In genomic region chr4:118352843-118353373, GRCh38 we compare ENCODE assay signal across 1 cellular context.
A peak's percentile ranks its signal among the peaks of the same experiment; 100 is the strongest.
TF ChIP-seq lines count a peak whose summit lies in the region.

PRSS12 (minus strand) TSS chr4:118353003; CDS start chr4:118352720, 283 bp downstream.

TF ChIP-seq in HEK293, 187 proteins besides CTCF, POLR2A, EP300 and RAD21 (continued from another document and continues in another):
- TF ChIP-seq KLF10 (tag by site-specific recombination; IDR thresholded peaks at IDR 0.05) (0 out of 2 replicates have a peak, but pooled peaks have one; percentile 37), ZSCAN23 (tag by site-specific recombination; IDR thresholded peaks at IDR 0.05) (no peak), ZNF670 (tag by site-specific recombination; IDR thresholded peaks at IDR 0.05; ENCODE audit: low read depth) (no peak), ZNF530 (tag by site-specific recombination; IDR thresholded peaks at IDR 0.05; ENCODE audit: low read depth) (no peak), ZIC2 (tag by site-specific recombination; IDR thresholded peaks at IDR 0.05) (peak; percentile 91), ZBTB21 (tag by site-specific recombination; IDR thresholded peaks at IDR 0.05) (no peak), ZNF174 (tag by site-specific recombination; IDR thresholded peaks at IDR 0.05) (no peak), ZNF157 (tag by site-specific recombination; IDR thresholded peaks at IDR 0.05) (no peak), ZNF776 (tag by site-specific recombination; IDR thresholded peaks at IDR 0.05; ENCODE audit: borderline replicate concordance) (no peak), ZNF350 (tag by site-specific recombination; IDR thresholded peaks at IDR 0.05) (no peak), ZNF549 (tag by site-specific recombination; IDR thresholded peaks at IDR 0.05) (no peak), ZNF623 (tag by site-specific recombination; IDR thresholded peaks at IDR 0.05) (no peak), ZBTB1 (tag by site-specific recombination; IDR thresholded peaks at IDR 0.05) (no peak), FEZF1 (tag by site-specific recombination; IDR thresholded peaks at IDR 0.05) (no peak), ZNF223 (tag by site-specific recombination; IDR thresholded peaks at IDR 0.05) (peak; percentile 84; the same call in 1 of the 2 replicates), ZNF596 (tag by site-specific recombination; IDR thresholded peaks at IDR 0.05) (peak; percentile 47; the same call in 1 of the 2 replicates), ZFHX2 (tag by site-specific recombination; conservative IDR thresholded peaks at IDR 0.05) (peak; percentile 34; the same call in 1 of the 2 replicates), ZNF148 (tag by site-specific recombination; IDR thresholded peaks at IDR 0.05; ENCODE audit: borderline replicate concordance) (no peak), ZNF768 (tag by site-specific recombination; IDR thresholded peaks at IDR 0.05) (no peak), ZNF366 (tag by site-specific recombination; conservative IDR thresholded peaks at IDR 0.05) (no peak), ZNF558 (tag by site-specific recombination; IDR thresholded peaks at IDR 0.05) (no peak), ZNF677 (tag by site-specific recombination; IDR thresholded peaks at IDR 0.05) (no peak), ZNF426 (tag by site-specific recombination; IDR thresholded peaks at IDR 0.05) (no peak), ZBTB48 (tag by site-specific recombination; IDR thresholded peaks at IDR 0.05) (peak; percentile 28; the same call in 1 of the 2 replicates), ZNF785 (tag by site-specific recombination; IDR thresholded peaks at IDR 0.05) (0 out of 2 replicates have a peak, but pooled peaks have one; percentile 37), ZBTB6 (tag by site-specific recombination; IDR thresholded peaks at IDR 0.05) (0 out of 2 replicates have a peak, but pooled peaks have one; percentile 7), ZSCAN30 (tag by site-specific recombination; IDR thresholded peaks at IDR 0.05) (peak; percentile 58; the same call in 1 of the 2 replicates), IKZF3 (tag by site-specific recombination; IDR thresholded peaks at IDR 0.05) (peak; percentile 53; the same call in 1 of the 2 replicates), ZNF362 (tag by site-specific recombination; IDR thresholded peaks at IDR 0.05) (no peak), KLF8 (tag by site-specific recombination; IDR thresholded peaks at IDR 0.05) (no peak), ZNF571 (tag by site-specific recombination; IDR thresholded peaks at IDR 0.05) (no peak), ZXDB (tag by site-specific recombination; IDR thresholded peaks at IDR 0.05) (0 out of 2 replicates have a peak, but pooled peaks have one; percentile 25), ZNF624 (tag by site-specific recombination; IDR thresholded peaks at IDR 0.05) (no peak), HOXD13 (CRISPR knock-in tag; IDR thresholded peaks at IDR 0.05; ENCODE audit: borderline replicate concordance) (no peak), ZNF239 (tag by site-specific recombination; IDR thresholded peaks at IDR 0.05) (no peak)
- TF ChIP-seq, protein P1, sequence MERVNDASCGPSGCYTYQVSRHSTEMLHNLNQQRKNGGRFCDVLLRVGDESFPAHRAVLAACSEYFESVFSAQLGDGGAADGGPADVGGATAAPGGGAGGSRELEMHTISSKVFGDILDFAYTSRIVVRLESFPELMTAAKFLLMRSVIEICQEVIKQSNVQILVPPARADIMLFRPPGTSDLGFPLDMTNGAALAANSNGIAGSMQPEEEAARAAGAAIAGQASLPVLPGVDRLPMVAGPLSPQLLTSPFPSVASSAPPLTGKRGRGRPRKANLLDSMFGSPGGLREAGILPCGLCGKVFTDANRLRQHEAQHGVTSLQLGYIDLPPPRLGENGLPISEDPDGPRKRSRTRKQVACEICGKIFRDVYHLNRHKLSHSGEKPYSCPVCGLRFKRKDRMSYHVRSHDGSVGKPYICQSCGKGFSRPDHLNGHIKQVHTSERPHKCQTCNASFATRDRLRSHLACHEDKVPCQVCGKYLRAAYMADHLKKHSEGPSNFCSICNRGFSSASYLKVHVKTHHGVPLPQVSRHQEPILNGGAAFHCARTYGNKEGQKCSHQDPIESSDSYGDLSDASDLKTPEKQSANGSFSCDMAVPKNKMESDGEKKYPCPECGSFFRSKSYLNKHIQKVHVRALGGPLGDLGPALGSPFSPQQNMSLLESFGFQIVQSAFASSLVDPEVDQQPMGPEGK (tag by site-specific recombination; IDR thresholded peaks at IDR 0.05) = peak; percentile 67; the same call in 1 of the 2 replicates
- TF ChIP-seq, protein P2, sequence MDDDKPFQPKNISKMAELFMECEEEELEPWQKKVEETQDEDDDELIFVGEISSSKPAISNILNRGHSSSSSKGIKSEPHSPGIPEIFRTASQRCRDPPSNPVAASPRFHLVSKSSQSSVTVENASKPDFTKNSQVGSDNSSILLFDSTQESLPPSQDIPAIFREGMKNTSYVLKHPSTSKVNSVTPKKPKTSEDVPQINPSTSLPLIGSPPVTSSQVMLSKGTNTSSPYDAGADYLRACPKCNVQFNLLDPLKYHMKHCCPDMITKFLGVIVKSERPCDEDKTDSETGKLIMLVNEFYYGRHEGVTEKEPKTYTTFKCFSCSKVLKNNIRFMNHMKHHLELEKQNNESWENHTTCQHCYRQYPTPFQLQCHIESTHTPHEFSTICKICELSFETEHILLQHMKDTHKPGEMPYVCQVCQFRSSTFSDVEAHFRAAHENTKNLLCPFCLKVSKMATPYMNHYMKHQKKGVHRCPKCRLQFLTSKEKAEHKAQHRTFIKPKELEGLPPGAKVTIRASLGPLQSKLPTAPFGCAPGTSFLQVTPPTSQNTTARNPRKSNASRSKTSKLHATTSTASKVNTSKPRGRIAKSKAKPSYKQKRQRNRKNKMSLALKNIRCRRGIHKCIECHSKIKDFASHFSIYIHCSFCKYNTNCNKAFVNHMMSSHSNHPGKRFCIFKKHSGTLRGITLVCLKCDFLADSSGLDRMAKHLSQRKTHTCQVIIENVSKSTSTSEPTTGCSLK (tag by site-specific recombination; IDR thresholded peaks at IDR 0.05) = no peak
- TF ChIP-seq, protein P3, sequence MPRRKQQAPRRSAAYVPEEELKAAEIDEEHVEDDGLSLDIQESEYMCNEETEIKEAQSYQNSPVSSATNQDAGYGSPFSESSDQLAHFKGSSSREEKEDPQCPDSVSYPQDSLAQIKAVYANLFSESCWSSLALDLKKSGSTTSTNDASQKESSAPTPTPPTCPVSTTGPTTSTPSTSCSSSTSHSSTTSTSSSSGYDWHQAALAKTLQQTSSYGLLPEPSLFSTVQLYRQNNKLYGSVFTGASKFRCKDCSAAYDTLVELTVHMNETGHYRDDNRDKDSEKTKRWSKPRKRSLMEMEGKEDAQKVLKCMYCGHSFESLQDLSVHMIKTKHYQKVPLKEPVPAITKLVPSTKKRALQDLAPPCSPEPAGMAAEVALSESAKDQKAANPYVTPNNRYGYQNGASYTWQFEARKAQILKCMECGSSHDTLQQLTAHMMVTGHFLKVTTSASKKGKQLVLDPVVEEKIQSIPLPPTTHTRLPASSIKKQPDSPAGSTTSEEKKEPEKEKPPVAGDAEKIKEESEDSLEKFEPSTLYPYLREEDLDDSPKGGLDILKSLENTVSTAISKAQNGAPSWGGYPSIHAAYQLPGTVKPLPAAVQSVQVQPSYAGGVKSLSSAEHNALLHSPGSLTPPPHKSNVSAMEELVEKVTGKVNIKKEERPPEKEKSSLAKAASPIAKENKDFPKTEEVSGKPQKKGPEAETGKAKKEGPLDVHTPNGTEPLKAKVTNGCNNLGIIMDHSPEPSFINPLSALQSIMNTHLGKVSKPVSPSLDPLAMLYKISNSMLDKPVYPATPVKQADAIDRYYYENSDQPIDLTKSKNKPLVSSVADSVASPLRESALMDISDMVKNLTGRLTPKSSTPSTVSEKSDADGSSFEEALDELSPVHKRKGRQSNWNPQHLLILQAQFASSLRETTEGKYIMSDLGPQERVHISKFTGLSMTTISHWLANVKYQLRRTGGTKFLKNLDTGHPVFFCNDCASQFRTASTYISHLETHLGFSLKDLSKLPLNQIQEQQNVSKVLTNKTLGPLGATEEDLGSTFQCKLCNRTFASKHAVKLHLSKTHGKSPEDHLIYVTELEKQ (tag by site-specific recombination; IDR thresholded peaks at IDR 0.05; ENCODE audit: borderline replicate concordance) = no peak
- TF ChIP-seq, protein P4, sequence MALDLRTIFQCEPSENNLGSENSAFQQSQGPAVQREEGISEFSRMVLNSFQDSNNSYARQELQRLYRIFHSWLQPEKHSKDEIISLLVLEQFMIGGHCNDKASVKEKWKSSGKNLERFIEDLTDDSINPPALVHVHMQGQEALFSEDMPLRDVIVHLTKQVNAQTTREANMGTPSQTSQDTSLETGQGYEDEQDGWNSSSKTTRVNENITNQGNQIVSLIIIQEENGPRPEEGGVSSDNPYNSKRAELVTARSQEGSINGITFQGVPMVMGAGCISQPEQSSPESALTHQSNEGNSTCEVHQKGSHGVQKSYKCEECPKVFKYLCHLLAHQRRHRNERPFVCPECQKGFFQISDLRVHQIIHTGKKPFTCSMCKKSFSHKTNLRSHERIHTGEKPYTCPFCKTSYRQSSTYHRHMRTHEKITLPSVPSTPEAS (tag by site-specific recombination; IDR thresholded peaks at IDR 0.05) = no peak
- TF ChIP-seq, protein P5, sequence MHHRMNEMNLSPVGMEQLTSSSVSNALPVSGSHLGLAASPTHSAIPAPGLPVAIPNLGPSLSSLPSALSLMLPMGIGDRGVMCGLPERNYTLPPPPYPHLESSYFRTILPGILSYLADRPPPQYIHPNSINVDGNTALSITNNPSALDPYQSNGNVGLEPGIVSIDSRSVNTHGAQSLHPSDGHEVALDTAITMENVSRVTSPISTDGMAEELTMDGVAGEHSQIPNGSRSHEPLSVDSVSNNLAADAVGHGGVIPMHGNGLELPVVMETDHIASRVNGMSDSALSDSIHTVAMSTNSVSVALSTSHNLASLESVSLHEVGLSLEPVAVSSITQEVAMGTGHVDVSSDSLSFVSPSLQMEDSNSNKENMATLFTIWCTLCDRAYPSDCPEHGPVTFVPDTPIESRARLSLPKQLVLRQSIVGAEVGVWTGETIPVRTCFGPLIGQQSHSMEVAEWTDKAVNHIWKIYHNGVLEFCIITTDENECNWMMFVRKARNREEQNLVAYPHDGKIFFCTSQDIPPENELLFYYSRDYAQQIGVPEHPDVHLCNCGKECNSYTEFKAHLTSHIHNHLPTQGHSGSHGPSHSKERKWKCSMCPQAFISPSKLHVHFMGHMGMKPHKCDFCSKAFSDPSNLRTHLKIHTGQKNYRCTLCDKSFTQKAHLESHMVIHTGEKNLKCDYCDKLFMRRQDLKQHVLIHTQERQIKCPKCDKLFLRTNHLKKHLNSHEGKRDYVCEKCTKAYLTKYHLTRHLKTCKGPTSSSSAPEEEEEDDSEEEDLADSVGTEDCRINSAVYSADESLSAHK (tag by site-specific recombination; IDR thresholded peaks at IDR 0.05) = no peak
- TF ChIP-seq, protein P6, sequence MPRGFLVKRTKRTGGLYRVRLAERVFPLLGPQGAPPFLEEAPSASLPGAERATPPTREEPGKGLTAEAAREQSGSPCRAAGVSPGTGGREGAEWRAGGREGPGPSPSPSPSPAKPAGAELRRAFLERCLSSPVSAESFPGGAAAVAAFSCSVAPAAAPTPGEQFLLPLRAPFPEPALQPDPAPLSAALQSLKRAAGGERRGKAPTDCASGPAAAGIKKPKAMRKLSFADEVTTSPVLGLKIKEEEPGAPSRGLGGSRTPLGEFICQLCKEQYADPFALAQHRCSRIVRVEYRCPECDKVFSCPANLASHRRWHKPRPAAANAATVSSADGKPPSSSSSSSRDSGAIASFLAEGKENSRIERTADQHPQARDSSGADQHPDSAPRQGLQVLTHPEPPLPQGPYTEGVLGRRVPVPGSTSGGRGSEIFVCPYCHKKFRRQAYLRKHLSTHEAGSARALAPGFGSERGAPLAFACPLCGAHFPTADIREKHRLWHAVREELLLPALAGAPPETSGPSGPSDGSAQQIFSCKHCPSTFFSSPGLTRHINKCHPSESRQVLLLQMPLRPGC (tag by site-specific recombination; IDR thresholded peaks at IDR 0.05) = no peak
- TF ChIP-seq, protein P7, sequence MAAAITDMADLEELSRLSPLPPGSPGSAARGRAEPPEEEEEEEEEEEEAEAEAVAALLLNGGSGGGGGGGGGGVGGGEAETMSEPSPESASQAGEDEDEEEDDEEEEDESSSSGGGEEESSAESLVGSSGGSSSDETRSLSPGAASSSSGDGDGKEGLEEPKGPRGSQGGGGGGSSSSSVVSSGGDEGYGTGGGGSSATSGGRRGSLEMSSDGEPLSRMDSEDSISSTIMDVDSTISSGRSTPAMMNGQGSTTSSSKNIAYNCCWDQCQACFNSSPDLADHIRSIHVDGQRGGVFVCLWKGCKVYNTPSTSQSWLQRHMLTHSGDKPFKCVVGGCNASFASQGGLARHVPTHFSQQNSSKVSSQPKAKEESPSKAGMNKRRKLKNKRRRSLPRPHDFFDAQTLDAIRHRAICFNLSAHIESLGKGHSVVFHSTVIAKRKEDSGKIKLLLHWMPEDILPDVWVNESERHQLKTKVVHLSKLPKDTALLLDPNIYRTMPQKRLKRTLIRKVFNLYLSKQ (tag by site-specific recombination; IDR thresholded peaks at IDR 0.05; ENCODE audit: borderline replicate concordance) = no peak
